12 cellular contexts compared by ENCODE assay signal in genomic region chr10:23172846-23173548, GRCh38. TPM values are rescaled to one million over a fixed set of nuclear protein-coding genes. Genes with fewer than 3 reads are reported as not detected.
DNase-seq lines count a peak whose midpoint lies in the region; ATAC-seq and TF ChIP-seq lines count a peak whose summit lies in the region.
"Had no signal": no experiment of that assay in that cellular context is flagged by ENCODE, and none has a peak within 500 bp of the region (broad histone marks: within the 10 kb centered on the region; RNA-seq: fewer than 3 reads in every experiment).

No MANE protein-coding gene starts in this region.

- WGBS in mammary epithelial cell (ENCODE audit: low coverage, missing lambda C conversion rate) = 3% methylated on average over 19 of the region's 48 CpGs
- 3% methylated on average over 48 of the region's 48 CpGs for WGBS in smooth muscle cell (ENCODE audit: low lambda C conversion rate)

- H3K27me3 ChIP-seq in mammary epithelial cell (ENCODE audit: insufficient read depth, low read length) = peaks cover 27% of the 10 kb centered on the region
- H3K27me3 ChIP-seq in breast epithelium = peaks cover 3 to 68% of the 10 kb centered on the region in 2 donors
- peaks cover 73% of the 10 kb centered on the region for H3K27me3 ChIP-seq in RWPE2 (ENCODE audit: insufficient read depth, poor library complexity, severe bottlenecking)
- H3K27me3 ChIP-seq in smooth muscle cell (ENCODE audit: low read depth) = peaks cover 98% of the 10 kb centered on the region

- CTCF ChIA-PET in mammary epithelial cell (lab: Charles Lee; ENCODE audit: low non-redundant PET) = no interaction called here

- H3K4me1 ChIP-seq in mammary epithelial cell (ENCODE audit: insufficient read depth, low read length) (no peaks in the 10 kb centered on the region), breast epithelium (peaks cover 0 to 11% of the 10 kb centered on the region in 2 donors), RWPE2 (ENCODE audit: insufficient read depth, poor library complexity, severe bottlenecking) (no peaks in the 10 kb centered on the region), smooth muscle cell (ENCODE audit: low read depth) (no peaks in the 10 kb centered on the region)

- H4K20me1 ChIP-seq in mammary epithelial cell (ENCODE audit: insufficient read depth, low read length) (peaks cover 7% of the 10 kb centered on the region), smooth muscle cell (ENCODE audit: low read depth) (no peaks in the 10 kb centered on the region)

- H3K9me3 ChIP-seq in mammary epithelial cell (replicated peaks; ENCODE audit: insufficient read depth, low read length) (no peaks in the 10 kb centered on the region), breast epithelium (no peaks in the 10 kb centered on the region), RWPE2 (ENCODE audit: severe bottlenecking) (no peaks in the 10 kb centered on the region), smooth muscle cell (replicated peaks; ENCODE audit: low read depth) (no peaks in the 10 kb centered on the region)

- H3K4me3 ChIP-seq in mammary epithelial cell (replicated peaks in 1 of 3; ENCODE audit: insufficient read depth in 1 of 3, low read depth in 2 of 3, low read length in 3 of 3) (no peak overlapping the region), breast epithelium (no peak overlapping the region), RWPE2 (ENCODE audit: severe bottlenecking) (no peak overlapping the region), smooth muscle cell (no peak overlapping the region)

- no peak overlapping the region for H3K27ac ChIP-seq in mammary epithelial cell (ENCODE audit: insufficient read depth, low read depth, low read length)
- H3K27ac ChIP-seq in breast epithelium = no peak overlapping the region
- no peak overlapping the region for H3K27ac ChIP-seq in RWPE2 (ENCODE audit: poor library complexity, severe bottlenecking)
- no peak overlapping the region for H3K27ac ChIP-seq in smooth muscle cell (ENCODE audit: low read depth)

- H3K36me3 ChIP-seq in mammary epithelial cell (ENCODE audit: insufficient read depth, low read length) (no peaks in the 10 kb centered on the region), breast epithelium (no peaks in the 10 kb centered on the region), RWPE2 (ENCODE audit: low read depth) (no peaks in the 10 kb centered on the region), smooth muscle cell (ENCODE audit: low read depth) (no peaks in the 10 kb centered on the region)

- DNase-seq in mammary epithelial cell (peak; percentile 12), breast epithelium (ENCODE audit: low spot score in 2 of 2) (no peak), RWPE2 (ENCODE audit: low spot score) (no peak), iPS-NIHi11 (ENCODE audit: low spot score) (peak; percentile 71), smooth muscle cell (lab: John Stamatoyannopoulos, UW; ENCODE audit: unreplicated experiment) (no peak)
- no peak for DNase-seq in activated CD8-positive, alpha-beta memory T cell treated with anti-CD3 and anti-CD28 coated beads, Interleukin-2, amount 50 U/mL, for 4 hours
- DNase-seq: activated CD4-positive, alpha-beta T cell treated with anti-CD3 and anti-CD28 coated beads for 4 hours; erythroblast; NCI-H1092 had no signal

- BruUV-seq in mammary epithelial cell (replicated peaks; lab: Mats Ljungman, UMichigan) = no TSS peak

- no peak overlapping the region for H3K9ac ChIP-seq in mammary epithelial cell (ENCODE audit: insufficient read depth, low read length)
- no peak overlapping the region for H3K9ac ChIP-seq in smooth muscle cell (ENCODE audit: low read depth)

- dilution Hi-C loops in mammary epithelial cell (cut with HindIII; ENCODE audit: low sequenced_read_pairs) = no loop called here

- in situ Hi-C loops in mammary epithelial cell (cut with MboI; ENCODE audit: low sequenced_read_pairs in 2 of 2) = loop anchor here in 1 of 2 donors (25.0 kb wide), 2 partner anchors 364 to 1389 kb away; no protein-coding TSS in a partner anchor

- H3K4me2 ChIP-seq in mammary epithelial cell (ENCODE audit: insufficient read depth, low read depth, low read length) (no peak overlapping the region), smooth muscle cell (peak overlapping the region; percentile 12)

- no peaks in the 10 kb centered on the region for H3F3A ChIP-seq in smooth muscle cell (ENCODE audit: low read depth)

- H2AFZ ChIP-seq in mammary epithelial cell (ENCODE audit: low read depth, low read length) (no peak overlapping the region), smooth muscle cell (ENCODE audit: low read depth) (no peak overlapping the region)

- no peak for TF ChIP-seq POLR2A in breast epithelium (IDR thresholded peaks at IDR 0.05)

- intact Hi-C loops in mammary epithelial cell (cut with micrococcal nuclease) = no loop called here
- intact Hi-C loops in breast epithelium (cut with DNase I; ENCODE audit: low total_unique reads) = no loop called here

- 0 out of 3 replicates have a peak, but pooled peaks have one; percentile 19 for ATAC-seq in RWPE2 (ENCODE audit: low read depth)
- no peak for ATAC-seq in HG02642 (IDR thresholded peaks at IDR 0.05; ENCODE audit: poor library complexity, unreplicated experiment)
- no peak for ATAC-seq in HG02840 (IDR thresholded peaks at IDR 0.05; ENCODE audit: low FRiP score, unreplicated experiment)

- H3K79me2 ChIP-seq in mammary epithelial cell (ENCODE audit: insufficient read depth, low read length) = no peaks in the 10 kb centered on the region
- H3K79me2 ChIP-seq in smooth muscle cell (ENCODE audit: low read depth) = no peaks in the 10 kb centered on the region

- no peak for TF ChIP-seq CTCF in mammary epithelial cell (conservative IDR thresholded peaks at IDR 0.05 in 1 of 2, IDR thresholded peaks at IDR 0.05 in 1 of 2; ENCODE audit: extremely low read depth in 1 of 2, insufficient read depth in 1 of 2, low read depth in 1 of 2, low read length in 2 of 2)
- no peak for TF ChIP-seq CTCF in breast epithelium (IDR thresholded peaks at IDR 0.05)
- no peak for TF ChIP-seq CTCF in RWPE2 (IDR thresholded peaks at IDR 0.05; ENCODE audit: poor library complexity, severe bottlenecking)
- TF ChIP-seq CTCF in smooth muscle cell (IDR thresholded peaks at IDR 0.05; ENCODE audit: borderline replicate concordance, insufficient read depth, poor library complexity, severe bottlenecking) = no peak

RNA-seq across cellular contexts. Expression of gene PTF1A, which starts 19.1 kb away (rescaled TPM):
- not detected for total RNA-seq in mammary epithelial cell
- polyA plus RNA-seq in mammary epithelial cell = not detected
- not detected for polyA minus RNA-seq in mammary epithelial cell
- not detected for total RNA-seq in breast epithelium
- not detected in 2 replicates for total RNA-seq in smooth muscle cell
- polyA plus RNA-seq in smooth muscle cell = 0.17 TPM in 1 of 2 replicates, not detected in the other
- total RNA-seq: bronchial epithelial cell had no signal

Comparison
In these comparisons a context has a peak if more than half of its experiments do, and no peak if none do; other contexts are left out.
1. DNase-seq: peak in mammary epithelial cell (single experiment) and iPS-NIHi11 (single experiment); none in breast epithelium (0 of 2), RWPE2 (single experiment), smooth muscle cell (single experiment) and activated CD8-positive, alpha-beta memory T cell treated with anti-CD3 and anti-CD28 coated beads, Interleukin-2, amount 50 U/mL, for 4 hours (single experiment).